In the genomic region with DNA sequence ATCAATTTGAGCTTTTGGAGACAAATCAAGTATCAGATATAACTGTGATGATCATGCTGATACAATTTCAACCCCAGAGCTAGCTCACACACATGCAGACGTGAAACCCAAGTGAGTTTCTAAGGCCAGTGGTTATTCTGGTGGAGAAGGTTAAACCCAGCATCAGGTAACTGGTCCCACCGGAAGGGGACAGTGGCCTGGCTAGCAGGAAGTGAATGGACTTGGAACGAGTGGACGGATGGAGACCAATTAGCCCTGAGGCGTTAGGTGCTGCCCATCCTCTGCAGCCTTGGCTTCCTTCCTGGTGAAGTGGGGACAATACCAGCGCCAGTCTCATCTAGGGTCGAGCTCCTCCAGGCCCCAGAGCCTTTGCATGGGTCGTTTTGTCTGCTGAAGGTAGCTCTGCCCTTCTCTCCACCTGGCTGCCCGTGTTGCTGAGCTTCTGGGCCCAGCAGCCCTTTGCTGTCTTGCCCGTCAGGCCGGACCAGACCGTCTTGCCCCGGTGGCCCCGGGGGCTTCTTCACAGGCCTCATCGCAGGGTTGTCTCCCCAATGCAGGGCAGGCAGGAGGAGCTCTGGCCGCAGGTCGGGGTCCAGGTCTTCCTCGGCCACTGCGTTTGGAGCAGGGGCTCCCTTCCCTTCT, we compare ENCODE assay signal across 8 cellular contexts. TPM values are rescaled to one million over a fixed set of nuclear protein-coding genes. Genes with fewer than 3 reads are reported as not detected.
DNase-seq lines count a peak whose midpoint lies in the region; ATAC-seq and TF ChIP-seq lines count a peak whose summit lies in the region.

No MANE protein-coding gene starts in this region.

- H3K9me2 ChIP-seq in GM23338 (ENCODE audit: insufficient read depth), result no peaks in the 10 kb centered on the region

- H3K9me3 Mint-ChIP-seq in GM23338, result no peaks in the 10 kb centered on the region; the same call in 2 of the 3 replicates

- no peaks in the 10 kb centered on the region for H3K36me3 ChIP-seq in GM23338 (ENCODE audit: insufficient read depth)
- no peaks in the 10 kb centered on the region for H3K36me3 ChIP-seq in WERI-Rb-1
- H3K36me3 ChIP-seq in cardiac muscle cell, result no peaks in the 10 kb centered on the region
- H3K36me3 ChIP-seq in gastrocnemius medialis, result no peaks in the 10 kb centered on the region

- peaks cover 12% of the 10 kb centered on the region; the same call in 1 of the 2 replicates for H4K20me1 ChIP-seq in GM23338 (replicated peaks; ENCODE audit: insufficient read depth)

- H3K9me3 ChIP-seq in WERI-Rb-1 (ENCODE audit: severe bottlenecking) (no peaks in the 10 kb centered on the region), cardiac muscle cell (ENCODE audit: low read depth) (no peaks in the 10 kb centered on the region), gastrocnemius medialis (no peaks in the 10 kb centered on the region)

- no peaks in the 10 kb centered on the region for H3F3A ChIP-seq in GM23338 (replicated peaks; ENCODE audit: low read depth)

- H3K27ac ChIP-seq in GM23338 (ENCODE audit: low read depth) (no peak overlapping the region), WERI-Rb-1 (peak overlapping the region; percentile 47), cardiac muscle cell (no peak overlapping the region), gastrocnemius medialis (peak overlapping the region; percentile 82 to 91 (median 85))

- H3K36me3 Mint-ChIP-seq in GM23338 (ENCODE audit: low read depth), result no peaks in the 10 kb centered on the region

- peak overlapping the region; percentile 28; the same call in 1 of the 2 replicates for H3K27ac Mint-ChIP-seq in GM23338

- ATAC-seq in GM23338 (peak; percentile 11), gastrocnemius medialis (peak; percentile 3 to 10)

- TF ChIP-seq POLR2A in gastrocnemius medialis (IDR thresholded peaks at IDR 0.05), result no peak

- H3K4me1 Mint-ChIP-seq in GM23338, result peaks cover 42% of the 10 kb centered on the region

- TF ChIP-seq CTCF in GM23338 (conservative IDR thresholded peaks at IDR 0.05; ENCODE audit: low read depth in 2 of 2) (no peak), WERI-Rb-1 (IDR thresholded peaks at IDR 0.05; ENCODE audit: low read depth, low read length) (no peak), cardiac muscle cell (IDR thresholded peaks at IDR 0.05; ENCODE audit: low read depth, low read length) (no peak), gastrocnemius medialis (IDR thresholded peaks at IDR 0.05 in 4 of 5, conservative IDR thresholded peaks at IDR 0.05 in 1 of 5) (no peak)

- in situ Hi-C loops in gastrocnemius medialis (cut with MboI; ENCODE audit: low sequenced_read_pairs in 4 of 4), result loop anchor here in 3 of 4 donors (5.0 to 10.0 kb wide), 3 partner anchors 156 to 186 kb away; partner anchors contain the start of genes PXK (in 2 of the 3), HTD2 (in 1 of the 3) and RPP14 (in 1 of the 3)

- DNase-seq in GM23338 (ENCODE audit: low spot score) (no peak), WERI-Rb-1 (no peak), cardiac muscle cell (ENCODE audit: low read depth in 1 of 2, low spot score in 1 of 2) (no peak), gastrocnemius medialis (peak in 1 of 2 donors; percentile 24), HT-29 (ENCODE audit: low spot score) (no peak), NCI-H2029 (lab: John Stamatoyannopoulos, UW) (no peak), RKO (ENCODE audit: low spot score) (no peak), 8988T (no peak)

- H2AFZ ChIP-seq in GM23338, result peak overlapping the region; percentile 100

- peak overlapping the region; percentile 63 for H3K4me3 ChIP-seq in GM23338
- peak overlapping the region; percentile 36 for H3K4me3 ChIP-seq in WERI-Rb-1 (ENCODE audit: low read depth, low read length)
- peak overlapping the region; percentile 19 for H3K4me3 ChIP-seq in cardiac muscle cell
- H3K4me3 ChIP-seq in gastrocnemius medialis, result peak overlapping the region; percentile 64 to 72 (median 68)

- H3K4me2 ChIP-seq in GM23338, result peak overlapping the region; percentile 93

- H3K79me2 ChIP-seq in GM23338 (replicated peaks; ENCODE audit: insufficient read depth), result peaks cover 37% of the 10 kb centered on the region

- intact Hi-C loops in gastrocnemius medialis (cut with DNase I; ENCODE audit: low total_unique reads), result loop anchor here (1.0 to 5.0 kb wide), 3 partner anchors 28 to 254 kb away; partner anchors contain the start of gene ABHD6

- peak overlapping the region; percentile 74 for H3K4me3 Mint-ChIP-seq in GM23338

- peaks cover 9% of the 10 kb centered on the region for H3K27me3 Mint-ChIP-seq in GM23338 (ENCODE audit: insufficient read depth, low read depth, poor library complexity)

- H3K27me3 ChIP-seq in GM23338 (ENCODE audit: insufficient read depth), result no peaks in the 10 kb centered on the region
- no peaks in the 10 kb centered on the region for H3K27me3 ChIP-seq in WERI-Rb-1 (ENCODE audit: insufficient read depth, low read depth, severe bottlenecking)
- no peaks in the 10 kb centered on the region for H3K27me3 ChIP-seq in cardiac muscle cell
- no peaks in the 10 kb centered on the region for H3K27me3 ChIP-seq in gastrocnemius medialis

- H3K4me1 ChIP-seq in GM23338 (ENCODE audit: insufficient read depth), result peaks cover 38% of the 10 kb centered on the region
- H3K4me1 ChIP-seq in cardiac muscle cell (ENCODE audit: low read depth), result peaks cover 11% of the 10 kb centered on the region
- peaks cover 41% of the 10 kb centered on the region in 2 donors for H3K4me1 ChIP-seq in gastrocnemius medialis

TF ChIP-seq in GM23338, 12 proteins besides CTCF, POLR2A, EP300 and RAD21:
- TF ChIP-seq ZNF331 (CRISPR knock-in tag; IDR thresholded peaks at IDR 0.05; ENCODE audit: low read depth) (no peak), EZH2phosphoT487 (IDR thresholded peaks at IDR 0.05; ENCODE audit: unreplicated experiment) (no peak), NANOG (IDR thresholded peaks at IDR 0.05; ENCODE audit: borderline replicate concordance) (no peak), POLR2AphosphoS5 (IDR thresholded peaks at IDR 0.05; ENCODE audit: low read depth) (no peak), ZNF114 (CRISPR knock-in tag; IDR thresholded peaks at IDR 0.05) (no peak), CREB1 (CRISPR knock-in tag; IDR thresholded peaks at IDR 0.05; ENCODE audit: low read depth) (no peak), ETS1 (IDR thresholded peaks at IDR 0.05) (no peak)

RNA-seq across cellular contexts. Expression of gene KCTD6, which starts 0.9 kb away (rescaled TPM):
- 22.8 and 28.3 TPM in 2 replicates for total RNA-seq in GM23338 (2014; rRNA removed; shearing (Covaris generic))
- 27.0 and 34.6 TPM in 2 replicates for polyA plus RNA-seq in GM23338 (2016; fragmentation: Nextera tagmentation; extraction: Ambion mirVana)
- 15.7 and 17.6 TPM in 2 replicates for total RNA-seq in cardiac muscle cell
- 31.0 and 32.1 TPM in 2 replicates for polyA plus RNA-seq in cardiac muscle cell
- 1 to 10 TPM; 4.3 to 8.3 (median 5.8) TPM for total RNA-seq in gastrocnemius medialis
- 1.2 and 1.3 TPM in 2 replicates for total RNA-seq in HT-29 (2014; rRNA removed; shearing (Covaris generic))

RNA-seq across cellular contexts. Expression of gene ACOX2, which starts 46.0 kb away (rescaled TPM):
- total RNA-seq in GM23338 (2014; rRNA removed; shearing (Covaris generic)), result 0.31 and 1.1 TPM in 2 replicates
- polyA plus RNA-seq in GM23338 (2016; fragmentation: Nextera tagmentation; extraction: Ambion mirVana), result 1.9 and 2.9 TPM in 2 replicates
- total RNA-seq in cardiac muscle cell, result 18.9 and 27.3 TPM in 2 replicates
- polyA plus RNA-seq in cardiac muscle cell, result 24.3 and 42.5 TPM in 2 replicates
- 10 to 100 TPM in 1 of 4 donors, 1 to 10 TPM in 3; 1.6 to 10.4 (median 5.7) TPM for total RNA-seq in gastrocnemius medialis
- total RNA-seq in HT-29 (2014; rRNA removed; shearing (Covaris generic)), result not detected in 2 replicates

RNA-seq across cellular contexts. Expression of gene PDHB, which starts 57.3 kb away (rescaled TPM):
- total RNA-seq in GM23338 (2014; rRNA removed; shearing (Covaris generic)), result 153 and 222 TPM in 2 replicates
- 161 and 172 TPM in 2 replicates for polyA plus RNA-seq in GM23338 (2016; fragmentation: Nextera tagmentation; extraction: Ambion mirVana)
- 260 and 584 TPM in 2 replicates for total RNA-seq in cardiac muscle cell
- 247 and 266 TPM in 2 replicates for polyA plus RNA-seq in cardiac muscle cell
- total RNA-seq in gastrocnemius medialis, result 100 to 1,000 TPM; 131 to 195 (median 169) TPM
- total RNA-seq in HT-29 (2014; rRNA removed; shearing (Covaris generic)), result 34.2 and 47.8 TPM in 2 replicates

Comparison
In these comparisons a context has a peak if more than half of its experiments do, and no peak if none do; other contexts are left out.
1. H3K27ac ChIP-seq: peak in WERI-Rb-1 (single experiment) and gastrocnemius medialis (4 of 4); none in GM23338 (single experiment) and cardiac muscle cell (single experiment).
2. Peak in every context shown above with its lines, with median percentiles within 50 percentile points of each other: H3K4me3 ChIP-seq.